Comparison of ENCODE assay signal across 23 cellular contexts in the genomic region with DNA sequence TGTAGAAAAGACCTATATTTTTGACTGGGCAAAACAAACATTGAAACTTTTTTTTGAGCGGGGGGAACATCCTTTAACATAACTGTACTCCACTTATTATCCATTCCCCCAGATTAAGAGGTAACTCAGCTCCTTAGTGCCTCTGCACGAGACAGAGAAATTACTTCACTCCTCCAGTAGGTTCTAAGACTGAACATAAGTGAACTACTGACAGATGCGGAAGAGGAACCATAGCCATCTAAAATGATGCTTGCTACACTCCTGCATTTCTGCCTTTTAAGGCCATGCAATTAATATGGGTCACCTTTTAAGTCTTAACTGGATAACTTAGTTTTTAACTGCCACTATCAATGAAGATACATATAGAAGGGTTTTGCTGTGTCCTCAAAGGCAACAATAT. TPM values are rescaled to one million over a fixed set of nuclear protein-coding genes. Genes with fewer than 3 reads are reported as not detected.
DNase-seq lines count a peak whose midpoint lies in the region; ATAC-seq and TF ChIP-seq lines count a peak whose summit lies in the region.
"Had no signal": no experiment of that assay in that cellular context is flagged by ENCODE, and none has a peak within 500 bp of the region (broad histone marks: within the 10 kb centered on the region; RNA-seq: fewer than 3 reads in every experiment).

No MANE protein-coding gene starts in this region.

- no peak overlapping the region for H2BK12ac ChIP-seq in mesenchymal stem cell (ENCODE audit: low read length in 2 of 2)

- H2BK5ac ChIP-seq in mesenchymal stem cell (ENCODE audit: low read depth, low read length, poor library complexity, severe bottlenecking): no peak overlapping the region

- no peak overlapping the region for H2AFZ ChIP-seq in mesenchymal stem cell (ENCODE audit: low read depth, low read length)

- peak overlapping the region; percentile 60 for H3K27ac Mint-ChIP-seq in stimulated activated naive CD8-positive, alpha-beta T cell treated with anti-CD3 and anti-CD28 coated beads, Interleukin-15, Interleukin-2, amounts not matched to agents 100 ng/mL and 50 ng/mL, for 24 hours

- H3K27me3 ChIP-seq in mesenchymal stem cell (ENCODE audit: control insufficient read depth in 1 of 2, insufficient read depth in 1 of 2, low read length in 2 of 2) (no peaks in the 10 kb centered on the region), upper lobe of right lung (no peaks in the 10 kb centered on the region), HAP-1 (ENCODE audit: low read depth) (no peaks in the 10 kb centered on the region)
- H3K27me3 ChIP-seq: gastrocnemius medialis, pancreas had no signal

- no peak overlapping the region for H2BK120ac ChIP-seq in mesenchymal stem cell (ENCODE audit: low read depth, low read length)

- H3K4me2 ChIP-seq in mesenchymal stem cell (ENCODE audit: low read length, poor library complexity, severe bottlenecking): no peak overlapping the region

- peaks cover 2% of the 10 kb centered on the region for H3K79me1 ChIP-seq in mesenchymal stem cell (replicated peaks; ENCODE audit: low read length, poor library complexity, severe bottlenecking)

- no peaks in the 10 kb centered on the region for H3K9me3 Mint-ChIP-seq in stimulated activated naive CD8-positive, alpha-beta T cell treated with anti-CD3 and anti-CD28 coated beads, Interleukin-15, Interleukin-2, amounts not matched to agents 100 ng/mL and 50 ng/mL, for 24 hours

- in situ Hi-C loops in HAP-1 (cut with MboI; ENCODE audit: low sequenced_read_pairs): no loop called here

- ATAC-seq in stimulated activated naive CD8-positive, alpha-beta T cell treated with anti-CD3 and anti-CD28 coated beads, Interleukin-15, Interleukin-2, amounts not matched to agents 100 U/mL and 50 U/mL, for 24 hours: no peak
- peak; percentile 77 for ATAC-seq in upper lobe of right lung
- ATAC-seq in GM18858 (IDR thresholded peaks at IDR 0.05; ENCODE audit: unreplicated experiment): no peak
- ATAC-seq: gastrocnemius medialis had no signal

- WGBS in mesenchymal stem cell: 99% methylated on average over 3 of the region's 3 CpGs

- no peak overlapping the region for H3K14ac ChIP-seq in mesenchymal stem cell (ENCODE audit: low read length in 2 of 2)

- intact Hi-C loops in upper lobe of right lung (cut with DNase I): no loop called here

- H3K4ac ChIP-seq in mesenchymal stem cell (ENCODE audit: low read depth in 1 of 2, low read length in 2 of 2): no peak overlapping the region

- H3K4me3 Mint-ChIP-seq in stimulated activated naive CD8-positive, alpha-beta T cell treated with anti-CD3 and anti-CD28 coated beads, Interleukin-15, Interleukin-2, amounts not matched to agents 100 ng/mL and 50 ng/mL, for 24 hours: no peak overlapping the region

- H3K27ac ChIP-seq in SK-N-MC (0 out of 2 replicates have a peak overlapping the region, but pooled peaks have one; percentile 21), mesenchymal stem cell (ENCODE audit: low read length, poor library complexity, severe bottlenecking) (no peak overlapping the region), upper lobe of right lung (no peak overlapping the region)
- H3K27ac ChIP-seq: RWPE1 had no signal

- H3K9ac ChIP-seq in SK-N-MC (ENCODE audit: insufficient read length): no peak overlapping the region
- H3K9ac ChIP-seq in mesenchymal stem cell (ENCODE audit: low read length): peak overlapping the region; percentile 48

- H3K9me3 ChIP-seq in SK-N-MC (ENCODE audit: low read depth, low read length): no peaks in the 10 kb centered on the region
- H3K9me3 ChIP-seq in mesenchymal stem cell (ENCODE audit: control insufficient read depth, low read length): no peaks in the 10 kb centered on the region
- no peaks in the 10 kb centered on the region for H3K9me3 ChIP-seq in upper lobe of right lung
- H3K9me3 ChIP-seq in HAP-1: no peaks in the 10 kb centered on the region
- H3K9me3 ChIP-seq: gastrocnemius medialis, pancreas had no signal

- no peak overlapping the region for H2BK15ac ChIP-seq in mesenchymal stem cell (ENCODE audit: low read depth, poor library complexity, severe bottlenecking)

- H3K4me1 ChIP-seq in mesenchymal stem cell (ENCODE audit: control insufficient read depth, insufficient read depth, low read depth, low read length) (peaks cover 5% of the 10 kb centered on the region), upper lobe of right lung (peaks cover 43% of the 10 kb centered on the region), HAP-1 (no peaks in the 10 kb centered on the region)

- H3K27me3 Mint-ChIP-seq in stimulated activated naive CD8-positive, alpha-beta T cell treated with anti-CD3 and anti-CD28 coated beads, Interleukin-15, Interleukin-2, amounts not matched to agents 100 ng/mL and 50 ng/mL, for 24 hours: no peaks in the 10 kb centered on the region

- TF ChIP-seq CTCF in upper lobe of right lung (IDR thresholded peaks at IDR 0.05): no peak

- H3K4me1 Mint-ChIP-seq in stimulated activated naive CD8-positive, alpha-beta T cell treated with anti-CD3 and anti-CD28 coated beads, Interleukin-15, Interleukin-2, amounts not matched to agents 100 ng/mL and 50 ng/mL, for 24 hours (ENCODE audit: low read depth): peaks cover 30% of the 10 kb centered on the region

- no peak overlapping the region for H3K23ac ChIP-seq in mesenchymal stem cell (ENCODE audit: low read length in 2 of 2)

- no peak overlapping the region for H4K8ac ChIP-seq in mesenchymal stem cell (ENCODE audit: low read length)

- H2AK5ac ChIP-seq in mesenchymal stem cell (ENCODE audit: low read length, severe bottlenecking): no peak overlapping the region

- H3K4me3 ChIP-seq in SK-N-MC (no peak overlapping the region), mesenchymal stem cell (ENCODE audit: insufficient read depth in 1 of 2, low read depth in 1 of 2, low read length in 2 of 2) (no peak overlapping the region), upper lobe of right lung (no peak overlapping the region), HAP-1 (no peak overlapping the region)
- H3K4me3 ChIP-seq: gastrocnemius medialis, pancreas had no signal

- no peak for DNase-seq in stimulated activated naive CD8-positive, alpha-beta T cell treated with anti-CD3 and anti-CD28 coated beads, Interleukin-15, Interleukin-2, amounts not matched to agents 100 U/mL and 50 U/mL, for 24 hours
- no peak for DNase-seq in SK-N-MC (ENCODE audit: low read depth, low spot score)
- DNase-seq in mesenchymal stem cell: no peak
- DNase-seq in upper lobe of right lung: no peak
- no peak for DNase-seq in HAP-1 (ENCODE audit: low spot score in 2 of 2)
- DNase-seq in NK-92 treated with Interleukin-12 subunit alpha and Interleukin-12 subunit beta, amount 100 ng/mL, for 24 hours (lab: John Stamatoyannopoulos, UW): no peak
- DNase-seq: activated CD4-positive, alpha-beta T cell treated with anti-CD3 and anti-CD28 coated beads, Interleukin-2, amount 50 U/mL, for 4 hours; AML-193; gastrocnemius medialis; left cardiac atrium; NCI-H1417 treated with DMSO at 0.1 percent for 48 hours; pancreas; stimulated activated CD4-positive, alpha-beta T cell treated with anti-CD3 and anti-CD28 coated beads, Interleukin-2, amount 100 ng/mL, for 48 hours; substantia nigra had no signal

- peaks cover 46% of the 10 kb centered on the region for H3K36me3 Mint-ChIP-seq in stimulated activated naive CD8-positive, alpha-beta T cell treated with anti-CD3 and anti-CD28 coated beads, Interleukin-15, Interleukin-2, amounts not matched to agents 100 ng/mL and 50 ng/mL, for 24 hours (ENCODE audit: low read depth)

- H4K91ac ChIP-seq in mesenchymal stem cell (ENCODE audit: low read length): no peak overlapping the region

- peaks cover 53% of the 10 kb centered on the region for H3K36me3 ChIP-seq in SK-N-MC (ENCODE audit: insufficient read depth, low read length)
- H3K36me3 ChIP-seq in mesenchymal stem cell (ENCODE audit: control insufficient read depth in 1 of 2, insufficient read depth in 2 of 2, low read depth in 1 of 2, low read length in 2 of 2): peaks cover 8 to 39% of the 10 kb centered on the region in 2 experiments
- H3K36me3 ChIP-seq in upper lobe of right lung: peaks cover 22% of the 10 kb centered on the region
- H3K36me3 ChIP-seq in HAP-1 (replicated peaks): peaks cover 14% of the 10 kb centered on the region
- H3K36me3 ChIP-seq: pancreas had no signal

- no peak overlapping the region for H3K18ac ChIP-seq in mesenchymal stem cell (ENCODE audit: low read depth in 1 of 2, low read length in 2 of 2)

RNA-seq across cellular contexts. Expression of a gene that starts 9.5 kb away (rescaled TPM):
- polyA plus RNA-seq in mesenchymal stem cell (2013, experiment 1 of 2): not detected
- not detected for polyA plus RNA-seq in mesenchymal stem cell (2013, experiment 2 of 2)
- not detected for total RNA-seq in upper lobe of right lung
- total RNA-seq: dermis microvascular lymphatic vessel endothelial cell, epithelial cell of proximal tubule, gastrocnemius medialis, HT1080, left cardiac atrium, LHCN-M2, mononuclear cell, pancreas, skeletal muscle tissue had no signal
- polyA plus RNA-seq: pancreas had no signal

RNA-seq across cellular contexts. Expression of a gene that starts 37.8 kb away (rescaled TPM):
- polyA plus RNA-seq in mesenchymal stem cell (2013, experiment 1 of 2): 24.4 TPM
- polyA plus RNA-seq in mesenchymal stem cell (2013, experiment 2 of 2): 22.7 TPM
- total RNA-seq in upper lobe of right lung: 51.5 TPM
